ENCODE assay signal across 26 cellular contexts in the genomic region with DNA sequence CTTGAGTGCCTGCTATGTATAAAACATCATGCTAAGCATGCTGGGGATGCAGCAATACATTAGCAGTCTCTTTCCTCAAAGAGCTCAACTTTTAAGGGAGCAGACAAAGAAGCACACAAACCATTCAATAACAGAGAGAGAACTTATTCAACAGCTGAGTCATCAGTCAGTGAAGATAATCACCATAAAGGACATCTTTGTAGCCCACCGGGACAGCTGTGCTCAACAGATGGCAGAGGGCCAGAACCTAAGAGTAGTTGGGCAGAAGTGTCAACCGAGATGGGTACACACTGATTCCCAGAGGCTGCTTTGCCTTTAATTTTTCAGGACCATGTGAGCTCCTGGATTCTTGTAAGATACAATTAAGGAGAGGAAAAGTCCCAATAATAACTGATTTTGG. TPM values are rescaled to one million over a fixed set of nuclear protein-coding genes. Genes with fewer than 3 reads are reported as not detected.
A peak's percentile ranks its signal among the peaks of the same experiment; 100 is the strongest.
DNase-seq lines count a peak whose midpoint lies in the region; ATAC-seq, FAIRE-seq and TF ChIP-seq lines count a peak whose summit lies in the region.
"Had no signal": no experiment of that assay in that cellular context is flagged by ENCODE, and none has a peak within 500 bp of the region (broad histone marks: within the 10 kb centered on the region; RNA-seq: fewer than 3 reads in every experiment).

No MANE protein-coding gene starts in this region.

- CTCF ChIA-PET in A549 (lab: Yijun Ruan, JAX) = interaction anchor here (0.6 to 2.4 kb wide), 11 partner anchors 10 to 882 kb away, joined by 3 to 12 read pairs (median 3); no protein-coding TSS in a partner anchor
- CTCF ChIA-PET in naive thymus-derived CD4-positive, alpha-beta T cell (lab: Charles Lee) = interaction anchor here (1.0 to 2.0 kb wide), 2 partner anchors 10 to 102 kb away, joined by 3 to 6 read pairs; no protein-coding TSS in a partner anchor

- TF ChIP-seq EP300 in A549 (IDR thresholded peaks at IDR 0.05) = no peak

- H3K4me2 ChIP-seq in A549 = peak overlapping the region; percentile 59

- no peak for TF ChIP-seq POLR2A in A549 (IDR thresholded peaks at IDR 0.05; ENCODE audit: low read length)
- no peak for TF ChIP-seq POLR2A in spleen (IDR thresholded peaks at IDR 0.05)

- intact Hi-C loops in naive thymus-derived CD4-positive, alpha-beta T cell (cut with micrococcal nuclease) = no loop called here
- intact Hi-C loops in spleen (cut with DNase I; ENCODE audit: low total_unique reads) = loop anchor here (10.0 kb wide), 1 partner anchor 90 kb away; a partner anchor contains a TSS

- no peak for TF ChIP-seq CTCF in A549 (IDR thresholded peaks at IDR 0.05)
- TF ChIP-seq CTCF in spleen (IDR thresholded peaks at IDR 0.05 in 8 of 11, conservative IDR thresholded peaks at IDR 0.05 in 3 of 11) = no peak

- H3K27ac ChIP-seq in A549 = peak overlapping the region; percentile 52 to 70; a peak in 4 of 6 replicates
- H3K27ac ChIP-seq in epithelial cell of prostate = peak overlapping the region; percentile 61
- no peak overlapping the region for H3K27ac ChIP-seq in naive thymus-derived CD4-positive, alpha-beta T cell (ENCODE audit: low read depth, low read length)
- no peak overlapping the region for H3K27ac ChIP-seq in spleen
- H3K27ac ChIP-seq: esophagus muscularis mucosa, gastroesophageal sphincter, lower lobe of right lung, neutrophil, tibial artery had no signal

- H3K4me3 ChIP-seq in A549 = no peak overlapping the region
- no peak overlapping the region for H3K4me3 ChIP-seq in naive thymus-derived CD4-positive, alpha-beta T cell (ENCODE audit: low read length)
- no peak overlapping the region for H3K4me3 ChIP-seq in spleen
- H3K4me3 ChIP-seq: esophagus muscularis mucosa, gastroesophageal sphincter, lower lobe of right lung, tibial artery had no signal

- H3K9me3 ChIP-seq in A549 (no peaks in the 10 kb centered on the region), spleen (no peaks in the 10 kb centered on the region)
- no peaks in the 10 kb centered on the region for H3K9me3 ChIP-seq in naive thymus-derived CD4-positive, alpha-beta T cell (ENCODE audit: control insufficient read depth in 2 of 3, low read length in 3 of 3)
- H3K9me3 ChIP-seq: esophagus muscularis mucosa, gastroesophageal sphincter, lower lobe of right lung, neutrophil, tibial artery had no signal

- TF ChIP-seq RAD21 in A549 (conservative IDR thresholded peaks at IDR 0.05 in 1 of 2, IDR thresholded peaks at IDR 0.05 in 1 of 2) = no peak

- peak overlapping the region in 1 of 9 donors; percentile 69 for H3K27ac Mint-ChIP-seq in naive thymus-derived CD4-positive, alpha-beta T cell
- H3K27ac Mint-ChIP-seq: CD8-positive, alpha-beta T cell had no signal

- peaks cover 7 to 18% (median 14%) of the 10 kb centered on the region in 7 donors for H3K4me1 Mint-ChIP-seq in naive thymus-derived CD4-positive, alpha-beta T cell

- no peaks in the 10 kb centered on the region for H3K27me3 ChIP-seq in naive thymus-derived CD4-positive, alpha-beta T cell (ENCODE audit: control insufficient read depth in 2 of 2, insufficient read depth in 2 of 2, low read length in 2 of 2)
- H3K27me3 ChIP-seq in spleen (replicated peaks in 1 of 7) = no peaks in the 10 kb centered on the region
- H3K27me3 ChIP-seq: esophagus muscularis mucosa, gastroesophageal sphincter, tibial artery had no signal

- POLR2A ChIA-PET in A549 (lab: Yijun Ruan, JAX) = interaction anchor here (1.1 to 2.5 kb wide), 2 partner anchors 28 to 92 kb away, joined by 3 to 13 read pairs; a partner anchor contains a TSS
- POLR2A ChIA-PET in naive thymus-derived CD4-positive, alpha-beta T cell (lab: Charles Lee) = interaction anchor here (0.7 to 2.1 kb wide), 4 partner anchors 41 to 95 kb away, joined by 3 to 5 read pairs (median 4); no protein-coding TSS in a partner anchor

- DNase-seq in A549 (ENCODE audit: low read depth in 1 of 2, low spot score in 1 of 2) (no peak), COLO829 (ENCODE audit: low spot score) (peak; percentile 76), NCI-H345 (lab: John Stamatoyannopoulos, UW) (peak; percentile 30), epithelial cell of prostate (ENCODE audit: low read depth, low spot score) (no peak), midbrain (lab: John Stamatoyannopoulos, UW) (no peak), spleen (no peak), NCI-H446 treated with DMSO at 0.1 percent for 48 hours (lab: John Stamatoyannopoulos, UW) (no peak)
- no peak for DNase-seq in naive thymus-derived CD4-positive, alpha-beta T cell
- DNase-seq: activated CD4-positive, alpha-beta T cell treated with anti-CD3 and anti-CD28 coated beads, Interleukin-2, amount 50 U/mL, for 4 hours; activated effector memory CD4-positive, alpha-beta T cell treated with Interleukin-2 at 50 U/mL for 16 hours; CD8-positive, alpha-beta T cell; effector CD8-positive, alpha-beta T cell; Karpas-422; kidney; lower lobe of right lung; NCI-H2029; NCI-H526 treated with DMSO at 0.1 percent for 48 hours; OCI-M1; SIG-M5; stimulated activated naive CD8-positive, alpha-beta T cell treated with anti-CD3 and anti-CD28 coated beads, Interleukin-15, amount 100 ng/mL, for 72 hours; tibial artery had no signal

- peaks cover 0 to 8% (median 0%) of the 10 kb centered on the region in 3 experiments for H3K36me3 ChIP-seq in naive thymus-derived CD4-positive, alpha-beta T cell (ENCODE audit: control insufficient read depth in 2 of 3, insufficient read depth in 3 of 3, low read length in 3 of 3)
- no peaks in the 10 kb centered on the region for H3K36me3 ChIP-seq in spleen
- H3K36me3 ChIP-seq: esophagus muscularis mucosa, gastroesophageal sphincter, lower lobe of right lung, neutrophil, tibial artery had no signal

- 75% methylated on average over 2 of the region's 2 CpGs for WGBS in A549 (ENCODE audit: missing lambda C conversion rate)
- 63 to 81% (median 72%) methylated on average over 2 of the region's 2 CpGs for WGBS in spleen, 5 donors

- H3K27me3 Mint-ChIP-seq in naive thymus-derived CD4-positive, alpha-beta T cell = peaks cover 0 to 14% (median 0%) of the 10 kb centered on the region in 5 donors
- H3K27me3 Mint-ChIP-seq: stimulated activated naive CD8-positive, alpha-beta T cell treated with anti-CD3 and anti-CD28 coated beads, Interleukin-15, amount 100 ng/mL, for 72 hours had no signal

- FAIRE-seq in A549 (lab: Jason Lieb, UNC) = no peak
- FAIRE-seq: HTR-8/SVneo, kidney had no signal

- peaks cover 0 to under 1% (median 0%) of the 10 kb centered on the region in 11 donors for H3K9me3 Mint-ChIP-seq in naive thymus-derived CD4-positive, alpha-beta T cell
- H3K9me3 Mint-ChIP-seq: CD8-positive, alpha-beta T cell; stimulated activated naive CD8-positive, alpha-beta T cell treated with anti-CD3 and anti-CD28 coated beads, Interleukin-15, amount 100 ng/mL, for 72 hours had no signal

- H3K4me1 ChIP-seq in A549 (peaks cover 26% of the 10 kb centered on the region), spleen (peaks cover 0 to 12% (median 8%) of the 10 kb centered on the region in 6 donors)
- peaks cover 0 to 9% of the 10 kb centered on the region in 2 donors for H3K4me1 ChIP-seq in naive thymus-derived CD4-positive, alpha-beta T cell (ENCODE audit: control insufficient read depth in 2 of 2, insufficient read depth in 2 of 2, low read length in 2 of 2)

- ATAC-seq in A549 = no peak
- no peak for ATAC-seq in naive thymus-derived CD4-positive, alpha-beta T cell
- ATAC-seq: CD8-positive, alpha-beta T cell; gastroesophageal sphincter; lower lobe of right lung; stimulated activated naive CD8-positive, alpha-beta T cell treated with anti-CD3 and anti-CD28 coated beads, Interleukin-15, amount 100 ng/mL, for 72 hours had no signal

- peaks cover 0 to 4% (median 0%) of the 10 kb centered on the region in 5 donors for H3K36me3 Mint-ChIP-seq in naive thymus-derived CD4-positive, alpha-beta T cell
- H3K36me3 Mint-ChIP-seq: brain had no signal

- no peak overlapping the region for H3K4me3 Mint-ChIP-seq in naive thymus-derived CD4-positive, alpha-beta T cell
- H3K4me3 Mint-ChIP-seq: CD8-positive, alpha-beta T cell; stimulated activated naive CD8-positive, alpha-beta T cell treated with anti-CD3 and anti-CD28 coated beads, Interleukin-15, amount 100 ng/mL, for 72 hours had no signal

TF ChIP-seq in A549, 52 proteins besides CTCF, POLR2A, EP300 and RAD21:
- TF ChIP-seq MAFK (IDR thresholded peaks at IDR 0.05; ENCODE audit: partially characterized antibody) = peak; percentile 29
- TF ChIP-seq, protein P1, sequence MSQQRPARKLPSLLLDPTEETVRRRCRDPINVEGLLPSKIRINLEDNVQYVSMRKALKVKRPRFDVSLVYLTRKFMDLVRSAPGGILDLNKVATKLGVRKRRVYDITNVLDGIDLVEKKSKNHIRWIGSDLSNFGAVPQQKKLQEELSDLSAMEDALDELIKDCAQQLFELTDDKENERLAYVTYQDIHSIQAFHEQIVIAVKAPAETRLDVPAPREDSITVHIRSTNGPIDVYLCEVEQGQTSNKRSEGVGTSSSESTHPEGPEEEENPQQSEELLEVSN (IDR thresholded peaks at IDR 0.05; ENCODE audit: borderline replicate concordance, low read depth) = no peak
TF ChIP-seq in A549: peak in this region for 1.

RNA-seq across cellular contexts. Expression of a gene that starts 4.2 kb away (rescaled TPM):
- 28.8 and 41.4 TPM in 2 replicates for polyA plus RNA-seq in A549 (2011; rRNA removed)
- 7.0 and 7.8 TPM in 2 replicates for polyA plus RNA-seq in A549 (2012; cell fraction: cytosol; rRNA removed)
- polyA plus RNA-seq in A549 (2012; cell fraction: nucleus; rRNA removed) = 1.2 and 2.2 TPM in 2 replicates
- 19.5 to 22.2 TPM (median 21.5 TPM) in 3 replicates for polyA plus RNA-seq in A549 (2017; fragmentation: RNase III; extraction: RNeasy Plus Mini Kit Qiagen cat#74134 plus additional on column Dnase treatment)
- 13.6 and 14.7 TPM in 2 replicates for polyA minus RNA-seq in A549 (2011; rRNA and poly(A)+ RNA removed)
- total RNA-seq in naive thymus-derived CD4-positive, alpha-beta T cell = 100 to 1,000 TPM in 1 of 5 experiments, 10 to 100 TPM in 4; 37.2 to 100 (median 71.3) TPM
- polyA plus RNA-seq in naive thymus-derived CD4-positive, alpha-beta T cell = 10 to 100 TPM; 30.4 to 32.0 TPM
- 10 to 100 TPM; 63.4 to 96.4 (median 67.7) TPM for total RNA-seq in spleen
- 10 to 100 TPM; 18.9 to 24.1 (median 22.8) TPM for polyA plus RNA-seq in spleen

RNA-seq across cellular contexts. Expression of a gene that starts 27.9 kb away (rescaled TPM):
- 742 and 748 TPM in 2 replicates for polyA plus RNA-seq in A549 (2011; rRNA removed)
- 258 and 280 TPM in 2 replicates for polyA plus RNA-seq in A549 (2012; cell fraction: cytosol; rRNA removed)
- polyA plus RNA-seq in A549 (2012; cell fraction: nucleus; rRNA removed) = 43.1 and 51.1 TPM in 2 replicates
- 609 to 664 TPM (median 641 TPM) in 3 replicates for polyA plus RNA-seq in A549 (2017; fragmentation: RNase III; extraction: RNeasy Plus Mini Kit Qiagen cat#74134 plus additional on column Dnase treatment)
- 38.3 and 59.2 TPM in 2 replicates for polyA minus RNA-seq in A549 (2011; rRNA and poly(A)+ RNA removed)
- 100 to 1,000 TPM in 3 of 5 experiments, 10 to 100 TPM in 2; 38.7 to 248 (median 111) TPM for total RNA-seq in naive thymus-derived CD4-positive, alpha-beta T cell
- polyA plus RNA-seq in naive thymus-derived CD4-positive, alpha-beta T cell = 100 to 1,000 TPM in 1 of 2 donors, 10 to 100 TPM in 1; 86.8 to 224 TPM
- total RNA-seq in spleen = 10 to 100 TPM; 42.1 to 98.3 (median 64.2) TPM
- 100 to 1,000 TPM; 117 to 139 (median 125) TPM for polyA plus RNA-seq in spleen

Comparison
In these comparisons a context has a peak if more than half of its experiments do, and no peak if none do; other contexts are left out.
1. DNase-seq: peak in COLO829 (single experiment) and NCI-H345 (single experiment); none in A549 (0 of 2), epithelial cell of prostate (single experiment), midbrain (single experiment), naive thymus-derived CD4-positive, alpha-beta T cell (0 of 9), spleen (single experiment) and NCI-H446 treated with DMSO at 0.1 percent for 48 hours (single experiment).
2. H3K27ac ChIP-seq: peak in A549 (2 of 2) and epithelial cell of prostate (single experiment); none in naive thymus-derived CD4-positive, alpha-beta T cell (single experiment) and spleen (0 of 8).